Comparison of ENCODE assay signal across 1 cellular context in genomic region chr1:29145739-29146437, GRCh38.
A peak's percentile ranks its signal among the peaks of the same experiment; 100 is the strongest.
TF ChIP-seq lines count a peak whose summit lies in the region.

No MANE protein-coding gene starts in this region.

TF ChIP-seq in IMR-90, 13 proteins besides CTCF, POLR2A, EP300 and RAD21 (continued from another document):
- TF ChIP-seq, protein P1, sequence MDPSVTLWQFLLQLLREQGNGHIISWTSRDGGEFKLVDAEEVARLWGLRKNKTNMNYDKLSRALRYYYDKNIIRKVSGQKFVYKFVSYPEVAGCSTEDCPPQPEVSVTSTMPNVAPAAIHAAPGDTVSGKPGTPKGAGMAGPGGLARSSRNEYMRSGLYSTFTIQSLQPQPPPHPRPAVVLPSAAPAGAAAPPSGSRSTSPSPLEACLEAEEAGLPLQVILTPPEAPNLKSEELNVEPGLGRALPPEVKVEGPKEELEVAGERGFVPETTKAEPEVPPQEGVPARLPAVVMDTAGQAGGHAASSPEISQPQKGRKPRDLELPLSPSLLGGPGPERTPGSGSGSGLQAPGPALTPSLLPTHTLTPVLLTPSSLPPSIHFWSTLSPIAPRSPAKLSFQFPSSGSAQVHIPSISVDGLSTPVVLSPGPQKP (IDR thresholded peaks at IDR 0.05; ENCODE audit: borderline replicate concordance, low read depth, low read length): no peak
- TF ChIP-seq NFE2L2 (IDR thresholded peaks at IDR 0.05; ENCODE audit: low read depth, low read length) (peak; percentile 44; the same call in 1 of the 2 replicates), MXI1 (IDR thresholded peaks at IDR 0.05; ENCODE audit: borderline replicate concordance, low read depth, low read length) (no peak), MAZ (IDR thresholded peaks at IDR 0.05; ENCODE audit: borderline replicate concordance, low read depth, low read length) (no peak), SMC3 (IDR thresholded peaks at IDR 0.05; ENCODE audit: low read depth, low read length) (no peak), CHD1 (IDR thresholded peaks at IDR 0.05; ENCODE audit: low read depth, low read length) (no peak), BHLHE40 (IDR thresholded peaks at IDR 0.05; ENCODE audit: low read depth, low read length) (no peak), MAFK (IDR thresholded peaks at IDR 0.05; ENCODE audit: low read depth, low read length) (peak; percentile 38; the same call in 1 of the 2 replicates), CEBPB (IDR thresholded peaks at IDR 0.05; ENCODE audit: low read depth, low read length) (peak; percentile 8; the same call in 1 of the 2 replicates), FOS (IDR thresholded peaks at IDR 0.05; ENCODE audit: low read depth, low read length) (0 out of 2 replicates have a peak, but pooled peaks have one; percentile 8), RFX5 (IDR thresholded peaks at IDR 0.05; ENCODE audit: low read depth, low read length) (no peak), RCOR1 (IDR thresholded peaks at IDR 0.05; ENCODE audit: insufficient replicate concordance, low read length) (no peak)
